In genomic region chr2:230772189-230772588, GRCh38 we compare ENCODE assay signal across 15 cellular contexts.
"Had no signal": no experiment of that assay in that cellular context is flagged by ENCODE, and none has a peak within 500 bp of the region (broad histone marks: within the 10 kb centered on the region; RNA-seq: fewer than 3 reads in every experiment).

No MANE protein-coding gene starts in this region.

- H3K9me3 Mint-ChIP-seq: activated naive CD4-positive, alpha-beta T cell treated with anti-CD3 and anti-CD28 coated beads for 36 hours had no signal

- DNase-seq: activated CD4-positive, alpha-beta T cell treated with anti-CD3 and anti-CD28 coated beads for 4 hours; activated naive CD4-positive, alpha-beta T cell treated with anti-CD3 and anti-CD28 coated beads for 36 hours; anterior cingulate cortex; effector memory CD4-positive, alpha-beta T cell; foreskin melanocyte; heart left ventricle; right cardiac atrium; small intestine; stimulated activated CD4-positive, alpha-beta T cell treated with anti-CD3 and anti-CD28 coated beads, Interleukin-4, amount 100 ng/mL, for 4 hours; stimulated activated CD8-positive, alpha-beta memory T cell treated with anti-CD3 and anti-CD28 coated beads, Interleukin-4, amount 100 ng/mL, for 48 hours; stimulated activated naive CD4-positive, alpha-beta T cell treated with Interleukin-2 at 50 U/mL for 16 hours; T1000; transverse colon had no signal

- H3K27me3 ChIP-seq: heart left ventricle, transverse colon, vagina had no signal

- H3K4me3 ChIP-seq: heart left ventricle, transverse colon, vagina had no signal

- H3K4me3 Mint-ChIP-seq: activated naive CD4-positive, alpha-beta T cell treated with anti-CD3 and anti-CD28 coated beads for 36 hours had no signal

- ATAC-seq: heart left ventricle, right cardiac atrium had no signal

- H3K27ac Mint-ChIP-seq: activated naive CD4-positive, alpha-beta T cell treated with anti-CD3 and anti-CD28 coated beads for 36 hours; progenitor cell of endocrine pancreas had no signal

- H3K27ac ChIP-seq: heart left ventricle, transverse colon, vagina had no signal

- H3K27me3 Mint-ChIP-seq: progenitor cell of endocrine pancreas had no signal

- H3K36me3 ChIP-seq: vagina had no signal

- H3K9me3 ChIP-seq: transverse colon, vagina had no signal
